In genomic region chr14:58455593-58456265, GRCh38 we compare ENCODE assay signal across 13 cellular contexts. TPM values are rescaled to one million over a fixed set of nuclear protein-coding genes. Genes with fewer than 3 reads are reported as not detected.
DNase-seq lines count a peak whose midpoint lies in the region; ATAC-seq, FAIRE-seq and TF ChIP-seq lines count a peak whose summit lies in the region.
"Had no signal": no experiment of that assay in that cellular context is flagged by ENCODE, and none has a peak within 500 bp of the region (broad histone marks: within the 10 kb centered on the region; RNA-seq: fewer than 3 reads in every experiment).

No MANE protein-coding gene starts in this region.

- FAIRE-seq in astrocyte (lab: Jason Lieb, UNC): peak; percentile 78

- peak overlapping the region; percentile 31 for H2AFZ ChIP-seq in astrocyte (ENCODE audit: low read depth, low read length)
- no peak overlapping the region for H2AFZ ChIP-seq in SK-N-SH (ENCODE audit: low read depth)

- H3K4me1 ChIP-seq in astrocyte (ENCODE audit: insufficient read depth, low read length) (peaks cover 13% of the 10 kb centered on the region), SK-N-SH (ENCODE audit: control insufficient read depth in 1 of 2, insufficient read depth in 2 of 2, low read depth in 1 of 2, low read length in 1 of 2) (no peaks in the 10 kb centered on the region)

- peak overlapping the region; percentile 7 for H3K4me3 Mint-ChIP-seq in astrocyte (ENCODE audit: unreplicated experiment)
- H3K4me3 Mint-ChIP-seq: memory B cell had no signal

- H3K4me3 ChIP-seq in astrocyte (ENCODE audit: insufficient read depth, low read depth, low read length): peak overlapping the region; percentile 13
- H3K4me3 ChIP-seq in SK-N-SH (ENCODE audit: low read depth in 2 of 2, low read length in 1 of 2): no peak overlapping the region
- H3K4me3 ChIP-seq: ovary had no signal

- no peaks in the 10 kb centered on the region for H3K27me3 Mint-ChIP-seq in astrocyte (ENCODE audit: low read depth, unreplicated experiment)
- H3K27me3 Mint-ChIP-seq: memory B cell had no signal

- TF ChIP-seq EP300 in SK-N-SH (IDR thresholded peaks at IDR 0.05; ENCODE audit: borderline replicate concordance in 1 of 2, low read depth in 1 of 2, low read length in 1 of 2): no peak

- no peaks in the 10 kb centered on the region for H3K9me2 ChIP-seq in SK-N-SH

- H3K9me3 ChIP-seq in astrocyte (ENCODE audit: insufficient read depth, low read depth, low read length) (no peaks in the 10 kb centered on the region), SK-N-SH (no peaks in the 10 kb centered on the region)
- H3K9me3 ChIP-seq: ovary had no signal

- H3F3A ChIP-seq in SK-N-SH (replicated peaks; ENCODE audit: insufficient read depth): peaks cover 3% of the 10 kb centered on the region

- H3K36me3 ChIP-seq in astrocyte (ENCODE audit: insufficient read depth, low read length): no peaks in the 10 kb centered on the region
- peaks cover 51 to 55% of the 10 kb centered on the region in 2 experiments for H3K36me3 ChIP-seq in SK-N-SH (replicated peaks in 1 of 2; ENCODE audit: control insufficient read depth in 1 of 2, insufficient read depth in 2 of 2, low read length in 1 of 2)
- H3K36me3 ChIP-seq: ovary had no signal

- H3K4me2 ChIP-seq in astrocyte (ENCODE audit: low read length) (peak overlapping the region; percentile 74), SK-N-SH (no peak overlapping the region)

- TF ChIP-seq CTCF in astrocyte (IDR thresholded peaks at IDR 0.05; ENCODE audit: insufficient read depth, low read depth, low read length) (no peak), SK-N-SH (IDR thresholded peaks at IDR 0.05) (no peak)

- intact Hi-C loops in sciatic nerve (cut with DNase I): no loop called here

- H3K9ac ChIP-seq in astrocyte (ENCODE audit: low read length) (peak overlapping the region; percentile 43), SK-N-SH (no peak overlapping the region)

- in situ Hi-C loops in Caki2 (cut with HindIII; ENCODE audit: low pct_unique_long_range_greater_than_20kb, low sequenced_read_pairs): no loop called here

- H4K20me1 ChIP-seq in astrocyte (ENCODE audit: insufficient read depth, low read length) (no peaks in the 10 kb centered on the region), SK-N-SH (ENCODE audit: insufficient read depth) (no peaks in the 10 kb centered on the region)

- DNase-seq in Caki2 (ENCODE audit: low read depth): peak; percentile 38
- peak; percentile 95 for DNase-seq in M059J (ENCODE audit: low read depth)
- DNase-seq in astrocyte (ENCODE audit: low read depth): peak; percentile 37
- DNase-seq in islet precursor cell: peak; percentile 72
- DNase-seq in KG1 (lab: John Stamatoyannopoulos, UW): no peak
- DNase-seq in sciatic nerve (ENCODE audit: low spot score): no peak
- DNase-seq in SK-N-SH: no peak
- no peak for DNase-seq in NCI-H2196 (lab: John Stamatoyannopoulos, UW; ENCODE audit: unreplicated experiment)
- DNase-seq: activated CD4-positive, CD25-positive, alpha-beta regulatory T cell treated with anti-CD3 and anti-CD28 coated beads, Interleukin-2, amount 50 U/mL, for 72 hours; dermis blood vessel endothelial cell; ovary had no signal

- CTCF ChIA-PET in SK-N-SH (lab: Yijun Ruan, JAX): interaction anchor here (1.1 to 1.4 kb wide), 2 partner anchors 12 to 45 kb away, joined by 3 to 5 read pairs; no protein-coding TSS in a partner anchor

- peaks cover 11% of the 10 kb centered on the region for H3K4me1 Mint-ChIP-seq in astrocyte (ENCODE audit: low read depth, unreplicated experiment)

- no peaks in the 10 kb centered on the region for H3K27me3 ChIP-seq in astrocyte (ENCODE audit: insufficient read depth, low read length)
- no peaks in the 10 kb centered on the region for H3K27me3 ChIP-seq in SK-N-SH (ENCODE audit: insufficient read depth)
- H3K27me3 ChIP-seq: ovary had no signal

- H3K27ac ChIP-seq in astrocyte (ENCODE audit: low read depth, low read length): peak overlapping the region; percentile 18
- no peak overlapping the region for H3K27ac ChIP-seq in SK-N-SH (ENCODE audit: low read depth in 2 of 2, low read length in 1 of 2)
- H3K27ac ChIP-seq: ovary had no signal

- H3K27ac Mint-ChIP-seq in astrocyte (ENCODE audit: unreplicated experiment): no peak overlapping the region
- H3K27ac Mint-ChIP-seq: memory B cell had no signal

- peaks cover 5% of the 10 kb centered on the region for H3K36me3 Mint-ChIP-seq in astrocyte (ENCODE audit: low read depth, unreplicated experiment)

- no peaks in the 10 kb centered on the region for H3K9me3 Mint-ChIP-seq in astrocyte (ENCODE audit: unreplicated experiment)
- H3K9me3 Mint-ChIP-seq: memory B cell had no signal

- H3K79me2 ChIP-seq in astrocyte (ENCODE audit: insufficient read depth, low read length): no peaks in the 10 kb centered on the region
- no peaks in the 10 kb centered on the region for H3K79me2 ChIP-seq in SK-N-SH (ENCODE audit: insufficient read depth)

- ATAC-seq in sciatic nerve: no peak

- POLR2A ChIA-PET in SK-N-SH (lab: Yijun Ruan, JAX): no interaction called here

- TF ChIP-seq RAD21 in SK-N-SH (IDR thresholded peaks at IDR 0.05; ENCODE audit: low read length): no peak

- WGBS in SK-N-SH (ENCODE audit: low lambda C conversion rate): 76% methylated on average over 9 of the region's 9 CpGs

TF ChIP-seq in SK-N-SH, 30 proteins besides CTCF, POLR2A, EP300 and RAD21:
- no peak for TF ChIP-seq RFX5 (IDR thresholded peaks at IDR 0.05; ENCODE audit: low read length)
- TF ChIP-seq GABPA (IDR thresholded peaks at IDR 0.05; ENCODE audit: low read depth): no peak
- TF ChIP-seq NFIC (IDR thresholded peaks at IDR 0.05; ENCODE audit: borderline replicate concordance): no peak
- no peak for TF ChIP-seq FOSL2 (IDR thresholded peaks at IDR 0.05; ENCODE audit: borderline replicate concordance, low read depth)
- no peak for TF ChIP-seq MAX (IDR thresholded peaks at IDR 0.05; ENCODE audit: low read depth)
- no peak for TF ChIP-seq RCOR1 (IDR thresholded peaks at IDR 0.05; ENCODE audit: low read length)
- no peak for TF ChIP-seq PBX3 (IDR thresholded peaks at IDR 0.05)
- TF ChIP-seq NRF1 (IDR thresholded peaks at IDR 0.05; ENCODE audit: low read depth, low read length): no peak
- TF ChIP-seq TAF1 (IDR thresholded peaks at IDR 0.05; ENCODE audit: borderline replicate concordance, low read depth, low read length): no peak
- TF ChIP-seq JUND (IDR thresholded peaks at IDR 0.05): no peak
- TF ChIP-seq FOXJ3 (CRISPR knock-in tag; IDR thresholded peaks at IDR 0.05): no peak
- no peak for TF ChIP-seq ZBTB33 (IDR thresholded peaks at IDR 0.05; ENCODE audit: borderline replicate concordance, low read depth)
- TF ChIP-seq TCF12 (IDR thresholded peaks at IDR 0.05): no peak
- no peak for TF ChIP-seq MEF2A (IDR thresholded peaks at IDR 0.05; ENCODE audit: borderline replicate concordance, low read depth)
- no peak for TF ChIP-seq CHD2 (IDR thresholded peaks at IDR 0.05; ENCODE audit: low read length, partially characterized antibody)
TF ChIP-seq in SK-N-SH: peak in this region for 0.

RNA-seq across cellular contexts. Expression of gene KIAA0586, which starts 28.2 kb away (rescaled TPM):
- 0.78 and 6.4 TPM in 2 replicates for total RNA-seq in Caki2 (2014; rRNA removed; shearing (Covaris generic); ENCODE audit: low replicate concordance)
- total RNA-seq in M059J (2014; rRNA removed; shearing (Covaris generic)): 17.0 and 27.7 TPM in 2 replicates
- total RNA-seq in astrocyte (14.9 and 20.1 TPM in 2 replicates), sciatic nerve (19.3 TPM)
- 7.5 and 9.2 TPM in 2 replicates for polyA plus RNA-seq in SK-N-SH (2012; rRNA removed)
- 8.7 and 9.1 TPM in 2 replicates for polyA plus RNA-seq in SK-N-SH (2012; cell fraction: cytosol; rRNA removed)
- polyA plus RNA-seq in SK-N-SH (2012; cell fraction: nucleus; rRNA removed): 7.9 and 12.8 TPM in 2 replicates

RNA-seq across cellular contexts. Expression of gene TIMM9, which starts 28.4 kb away (rescaled TPM):
- total RNA-seq in Caki2 (2014; rRNA removed; shearing (Covaris generic); ENCODE audit: low replicate concordance): 36.6 and 76.6 TPM in 2 replicates
- total RNA-seq in M059J (2014; rRNA removed; shearing (Covaris generic)): 33.9 and 36.9 TPM in 2 replicates
- 27.3 and 33.1 TPM in 2 replicates for total RNA-seq in astrocyte
- 26.7 TPM for total RNA-seq in sciatic nerve
- polyA plus RNA-seq in SK-N-SH (2012; rRNA removed): 17.9 and 20.3 TPM in 2 replicates
- polyA plus RNA-seq in SK-N-SH (2012; cell fraction: cytosol; rRNA removed): 30.6 and 34.6 TPM in 2 replicates
- 5.5 and 8.5 TPM in 2 replicates for polyA plus RNA-seq in SK-N-SH (2012; cell fraction: nucleus; rRNA removed)

RNA-seq across cellular contexts. Expression of gene TOMM20L, which starts 60.0 kb away (rescaled TPM):
- not detected in 2 replicates for total RNA-seq in Caki2 (2014; rRNA removed; shearing (Covaris generic); ENCODE audit: low replicate concordance)
- total RNA-seq in M059J (2014; rRNA removed; shearing (Covaris generic)): not detected in 2 replicates
- total RNA-seq in astrocyte (not detected in 2 replicates), sciatic nerve (not detected)
- not detected in 2 replicates for polyA plus RNA-seq in SK-N-SH (2012; rRNA removed)
- not detected in 2 replicates for polyA plus RNA-seq in SK-N-SH (2012; cell fraction: cytosol; rRNA removed)
- not detected in 2 replicates for polyA plus RNA-seq in SK-N-SH (2012; cell fraction: nucleus; rRNA removed)
- total RNA-seq: dermis blood vessel endothelial cell had no signal
- polyA plus RNA-seq: adipose tissue, ovary had no signal

Comparison
In these comparisons a context has a peak if more than half of its experiments do, and no peak if none do; other contexts are left out.
1. DNase-seq: peak in Caki2 (single experiment), M059J (single experiment), astrocyte (single experiment) and islet precursor cell (single experiment); none in KG1 (single experiment), sciatic nerve (single experiment), SK-N-SH (single experiment) and NCI-H2196 (single experiment).